8 cellular contexts compared by ENCODE assay signal in genomic region chr19:12983561-12984142, GRCh38. TPM values are rescaled to one million over a fixed set of nuclear protein-coding genes. Genes with fewer than 3 reads are reported as not detected.
A peak's percentile ranks its signal among the peaks of the same experiment; 100 is the strongest.
DNase-seq lines count a peak whose midpoint lies in the region; ATAC-seq and TF ChIP-seq lines count a peak whose summit lies in the region.

No MANE protein-coding gene starts in this region.

- no peaks in the 10 kb centered on the region for H3K36me3 ChIP-seq in parathyroid adenoma (ENCODE audit: control insufficient read depth, insufficient read depth, low read length)
- H3K36me3 ChIP-seq in thymus (ENCODE audit: control insufficient read depth, insufficient read depth): no peaks in the 10 kb centered on the region

- no peak overlapping the region for H3K27ac Mint-ChIP-seq in glutamatergic neuron (ENCODE audit: unreplicated experiment)

- 10% methylated on average over 49 of the region's 49 CpGs for WGBS in thymus

- TF ChIP-seq CTCF in glutamatergic neuron (IDR thresholded peaks at IDR 0.05; ENCODE audit: partially characterized antibody, unreplicated experiment) (peak; percentile 95), parathyroid adenoma (IDR thresholded peaks at IDR 0.05) (peak; percentile 80)

- no peaks in the 10 kb centered on the region for H3K4me1 ChIP-seq in parathyroid adenoma
- H3K4me1 ChIP-seq in thymus (ENCODE audit: control insufficient read depth, insufficient read depth, low read length): peaks cover 3% of the 10 kb centered on the region

- ATAC-seq in GM18511 (IDR thresholded peaks at IDR 0.05; ENCODE audit: unreplicated experiment): no peak

- no peak overlapping the region for H3K4me3 Mint-ChIP-seq in glutamatergic neuron (ENCODE audit: unreplicated experiment)

- H3K4me1 Mint-ChIP-seq in glutamatergic neuron (ENCODE audit: low read depth, unreplicated experiment): peaks cover 10% of the 10 kb centered on the region

- H3K36me3 Mint-ChIP-seq in glutamatergic neuron (ENCODE audit: unreplicated experiment): no peaks in the 10 kb centered on the region

- H2AFZ ChIP-seq in parathyroid adenoma: peak overlapping the region; percentile 62

- H3K9ac ChIP-seq in parathyroid adenoma: no peak overlapping the region

- H3K27ac ChIP-seq in parathyroid adenoma (no peak overlapping the region), thymus (ENCODE audit: low read depth) (no peak overlapping the region)

- in situ Hi-C loops in SK-MEL-5 (cut with HindIII; ENCODE audit: low pct_unique_long_range_greater_than_20kb, low sequenced_read_pairs): no loop called here

- peaks cover 6% of the 10 kb centered on the region for H3K9me3 Mint-ChIP-seq in glutamatergic neuron (ENCODE audit: unreplicated experiment)

- peaks cover 5% of the 10 kb centered on the region for H3K27me3 Mint-ChIP-seq in glutamatergic neuron (ENCODE audit: unreplicated experiment)

- H3K4me2 ChIP-seq in parathyroid adenoma (ENCODE audit: low read length): peak overlapping the region; percentile 67

- H3K79me2 ChIP-seq in parathyroid adenoma: no peaks in the 10 kb centered on the region

- H3K4me3 ChIP-seq in Jurkat, Clone E6-1 (ENCODE audit: low read length): peak overlapping the region; percentile 41; the same call in 1 of the 2 replicates
- H3K4me3 ChIP-seq in parathyroid adenoma (ENCODE audit: low read depth, low read length): peak overlapping the region; percentile 53
- peak overlapping the region; percentile 8 for H3K4me3 ChIP-seq in thymus (ENCODE audit: low read length)

- peak; percentile 81 for DNase-seq in ELR (ENCODE audit: low read depth)
- DNase-seq in Jurkat, Clone E6-1 (ENCODE audit: low read depth, low spot score): peak; percentile 60
- peak; percentile 66 for DNase-seq in SK-MEL-5 (ENCODE audit: low read depth, low spot score)
- DNase-seq in activated naive CD4-positive, alpha-beta T cell (lab: John Stamatoyannopoulos, UW): peak; percentile 58 to 81 (median 69)
- DNase-seq in glutamatergic neuron: peak; percentile 77

- H3K9me3 ChIP-seq in parathyroid adenoma (ENCODE audit: control insufficient read depth, low read length): no peaks in the 10 kb centered on the region
- no peaks in the 10 kb centered on the region for H3K9me3 ChIP-seq in thymus (ENCODE audit: control insufficient read depth)

- H3K27me3 ChIP-seq in parathyroid adenoma (ENCODE audit: control insufficient read depth, insufficient read depth, low read length) (no peaks in the 10 kb centered on the region), thymus (ENCODE audit: control insufficient read depth, insufficient read depth) (peaks cover 2% of the 10 kb centered on the region)

RNA-seq across cellular contexts. Expression of gene NFIX, which starts 11.6 kb away (rescaled TPM):
- 10.8 TPM for polyA plus RNA-seq in Jurkat, Clone E6-1 (2012; ENCODE audit: insufficient read depth, insufficient read length)
- 4.2 and 4.9 TPM in 2 replicates for total RNA-seq in SK-MEL-5 (2014; rRNA removed; shearing (Covaris generic))
- polyA plus RNA-seq in SK-MEL-5 (2015; cell fraction: cytosol; rRNA removed): 32.6 and 37.8 TPM in 2 replicates
- polyA plus RNA-seq in SK-MEL-5 (2015; cell fraction: nucleus; rRNA removed): 5.6 and 13.1 TPM in 2 replicates
- 2.4 TPM for total RNA-seq in glutamatergic neuron (ENCODE audit: unreplicated experiment)
- 10.5 TPM for polyA plus RNA-seq in thymus

RNA-seq across cellular contexts. Expression of gene DAND5, which starts 14.3 kb away (rescaled TPM):
- polyA plus RNA-seq in Jurkat, Clone E6-1 (2012; ENCODE audit: insufficient read depth, insufficient read length): not detected
- not detected in 2 replicates for total RNA-seq in SK-MEL-5 (2014; rRNA removed; shearing (Covaris generic))
- polyA plus RNA-seq in SK-MEL-5 (2015; cell fraction: cytosol; rRNA removed): not detected in 2 replicates
- polyA plus RNA-seq in SK-MEL-5 (2015; cell fraction: nucleus; rRNA removed): not detected in 2 replicates
- total RNA-seq in glutamatergic neuron (ENCODE audit: unreplicated experiment): 0.44 TPM
- 0.09 TPM for polyA plus RNA-seq in thymus

RNA-seq across cellular contexts. Expression of gene GADD45GIP1, which starts 26.6 kb away (rescaled TPM):
- 119 TPM for polyA plus RNA-seq in Jurkat, Clone E6-1 (2012; ENCODE audit: insufficient read depth, insufficient read length)
- total RNA-seq in SK-MEL-5 (2014; rRNA removed; shearing (Covaris generic)): 39.6 and 45.7 TPM in 2 replicates
- polyA plus RNA-seq in SK-MEL-5 (2015; cell fraction: cytosol; rRNA removed): 39.6 and 51.8 TPM in 2 replicates
- polyA plus RNA-seq in SK-MEL-5 (2015; cell fraction: nucleus; rRNA removed): 3.5 and 7.5 TPM in 2 replicates
- 28.8 TPM for total RNA-seq in glutamatergic neuron (ENCODE audit: unreplicated experiment)
- polyA plus RNA-seq in thymus: 27.2 TPM

RNA-seq across cellular contexts. Expression of gene RAD23A, which starts 38.0 kb away (rescaled TPM):
- 280 TPM for polyA plus RNA-seq in Jurkat, Clone E6-1 (2012; ENCODE audit: insufficient read depth, insufficient read length)
- 126 and 134 TPM in 2 replicates for total RNA-seq in SK-MEL-5 (2014; rRNA removed; shearing (Covaris generic))
- polyA plus RNA-seq in SK-MEL-5 (2015; cell fraction: cytosol; rRNA removed): 119 and 124 TPM in 2 replicates
- 147 and 172 TPM in 2 replicates for polyA plus RNA-seq in SK-MEL-5 (2015; cell fraction: nucleus; rRNA removed)
- total RNA-seq in glutamatergic neuron (ENCODE audit: unreplicated experiment): 62.1 TPM
- 128 TPM for polyA plus RNA-seq in thymus

RNA-seq across cellular contexts. Expression of gene CALR, which starts 45.2 kb away (rescaled TPM):
- polyA plus RNA-seq in Jurkat, Clone E6-1 (2012; ENCODE audit: insufficient read depth, insufficient read length): 1,107 TPM
- total RNA-seq in SK-MEL-5 (2014; rRNA removed; shearing (Covaris generic)): 1,274 and 1,279 TPM in 2 replicates
- 1,243 and 1,370 TPM in 2 replicates for polyA plus RNA-seq in SK-MEL-5 (2015; cell fraction: cytosol; rRNA removed)
- polyA plus RNA-seq in SK-MEL-5 (2015; cell fraction: nucleus; rRNA removed): 291 and 307 TPM in 2 replicates
- total RNA-seq in glutamatergic neuron (ENCODE audit: unreplicated experiment): 543 TPM
- 189 TPM for polyA plus RNA-seq in thymus
